In the genomic region with DNA sequence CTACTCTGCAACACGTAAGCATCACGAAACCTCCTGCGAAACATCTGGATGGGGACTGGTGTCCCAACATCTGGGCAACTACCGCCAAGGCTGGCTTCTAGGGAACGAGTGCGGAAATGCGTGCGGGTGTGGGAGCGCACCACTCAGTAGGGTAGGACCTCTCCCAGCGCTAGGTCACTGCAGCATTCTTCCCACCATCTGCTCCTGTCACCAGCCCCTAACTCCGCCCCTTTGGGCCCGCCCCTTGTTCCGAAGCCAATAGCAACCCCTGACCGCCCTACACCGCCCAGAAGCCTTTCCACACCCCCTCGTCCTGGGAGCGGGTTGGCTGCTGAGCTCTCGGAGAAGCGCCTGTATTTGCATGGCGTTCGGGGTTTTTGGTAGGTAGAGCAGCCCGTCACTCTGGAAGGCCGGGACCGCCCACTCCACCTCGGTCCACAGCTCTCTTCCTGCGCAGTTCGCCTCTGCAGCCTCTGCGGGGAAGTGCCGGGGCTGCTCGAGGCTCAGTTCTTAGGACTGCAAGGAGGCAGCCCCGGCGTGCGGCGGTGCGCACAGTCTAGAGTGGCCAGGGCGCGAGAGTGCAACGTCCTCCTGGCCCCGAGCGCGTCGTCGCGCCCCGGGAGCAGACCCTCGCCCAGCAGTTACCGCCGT, we compare ENCODE assay signal across 8 cellular contexts. TPM values are rescaled to one million over a fixed set of nuclear protein-coding genes. Genes with fewer than 3 reads are reported as not detected.
DNase-seq lines count a peak whose midpoint lies in the region; ATAC-seq and TF ChIP-seq lines count a peak whose summit lies in the region.

Gene HS3ST3B1, plus strand, starts transcription at position 454 of the 651 bp plus-strand sequence. CDS start 438 bp downstream, outside the sequence.

- H3K27ac ChIP-seq in colonic mucosa, result peak within 1 kb of the TSS; percentile 69

- H3K27me3 Mint-ChIP-seq in activated CD4-positive, alpha-beta T cell treated with anti-CD3 and anti-CD28 coated beads for 36 hours, result peaks cover 29% of the 10 kb centered on the region

- POLR2A ChIA-PET in activated CD4-positive, alpha-beta T cell treated with anti-CD3 and anti-CD28 coated beads for 36 hours (lab: Charles Lee), result interaction anchor here (0.7 to 1.1 kb wide), 8 partner anchors 8 to 1723 kb away, joined by 3 to 8 read pairs (median 4); no protein-coding TSS in a partner anchor

- peaks cover 54% of the 10 kb centered on the region for H3K4me1 Mint-ChIP-seq in activated CD4-positive, alpha-beta T cell treated with anti-CD3 and anti-CD28 coated beads for 36 hours

- intact Hi-C loops in activated CD4-positive, alpha-beta T cell treated with anti-CD3 and anti-CD28 coated beads for 36 hours (cut with DNase I, micrococcal nuclease), result loop anchor here (1.0 to 10.0 kb wide), 13 partner anchors 9 to 1283 kb away; partner anchors contain the start of genes COX10 (in 2 of the 2) and ELAC2 (in 2 of the 2)
- intact Hi-C loops in colonic mucosa (cut with DNase I), result no loop called here

- peaks cover 12% of the 10 kb centered on the region for H3K4me1 ChIP-seq in colonic mucosa

- peak within 1 kb of the TSS; percentile 81 for H3K4me3 Mint-ChIP-seq in activated CD4-positive, alpha-beta T cell treated with anti-CD3 and anti-CD28 coated beads for 36 hours

- TF ChIP-seq CTCF in colonic mucosa (IDR thresholded peaks at IDR 0.05), result no peak

- peak within 1 kb of the TSS; percentile 90 for H3K27ac Mint-ChIP-seq in activated CD4-positive, alpha-beta T cell treated with anti-CD3 and anti-CD28 coated beads for 36 hours

- in situ Hi-C loops in ACHN (cut with HindIII; ENCODE audit: low pct_ligation_motif_present, low pct_unique_long_range_greater_than_20kb, low sequenced_read_pairs), result loop anchor here (25.0 kb wide), 1 partner anchor 713 kb away; no protein-coding TSS in a partner anchor

- peak within 1 kb of the TSS; percentile 52 for H3K4me3 ChIP-seq in colonic mucosa

- H3K36me3 ChIP-seq in colonic mucosa, result no peaks in the 10 kb centered on the region

- CTCF ChIA-PET in activated CD4-positive, alpha-beta T cell treated with anti-CD3 and anti-CD28 coated beads for 36 hours (lab: Charles Lee), result interaction anchor here (0.6 to 2.8 kb wide), 15 partner anchors 16 to 706 kb away, joined by 3 to 13 read pairs (median 3); no protein-coding TSS in a partner anchor

- peak within 1 kb of the TSS; percentile 74 to 78 for H3K9ac ChIP-seq in colonic mucosa (ENCODE audit: low read depth in 2 of 2, low read length in 2 of 2)

- H3K9me3 ChIP-seq in colonic mucosa, result no peaks in the 10 kb centered on the region

- peaks cover 9% of the 10 kb centered on the region for H3K36me3 Mint-ChIP-seq in activated CD4-positive, alpha-beta T cell treated with anti-CD3 and anti-CD28 coated beads for 36 hours (ENCODE audit: low read depth)

- ATAC-seq in GM18907 (IDR thresholded peaks at IDR 0.05; ENCODE audit: unreplicated experiment) (peak; percentile 86), HG03135 (IDR thresholded peaks at IDR 0.05; ENCODE audit: unreplicated experiment) (peak; percentile 84)
- peak; percentile 92 for ATAC-seq in activated CD4-positive, alpha-beta T cell treated with anti-CD3 and anti-CD28 coated beads for 36 hours

- H3K27me3 ChIP-seq in colonic mucosa, result peaks cover 72% of the 10 kb centered on the region

- DNase-seq in ACHN (peak; percentile 100), NCI-H226 (peak; percentile 99), colonic mucosa (peak; percentile 98), kidney glomerular epithelial cell (lab: John Stamatoyannopoulos, UW) (peak; percentile 96)
- peak; percentile 100 for DNase-seq in activated CD4-positive, alpha-beta T cell treated with anti-CD3 and anti-CD28 coated beads for 36 hours
- peak; percentile 100 for DNase-seq in stimulated activated CD4-positive, alpha-beta T cell treated with anti-CD3 and anti-CD28 coated beads, Interleukin-15, amount 100 ng/mL, for 24 hours

- no peaks in the 10 kb centered on the region for H3K9me3 Mint-ChIP-seq in activated CD4-positive, alpha-beta T cell treated with anti-CD3 and anti-CD28 coated beads for 36 hours (ENCODE audit: low read depth)

RNA-seq across cellular contexts. Expression of gene HS3ST3B1, which starts in this region (rescaled TPM):
- 1 to 10 TPM; 5.0 to 5.7 TPM for total RNA-seq in activated CD4-positive, alpha-beta T cell treated with anti-CD3 and anti-CD28 coated beads for 36 hours
- 1 to 10 TPM; 1.1 TPM for total RNA-seq in colonic mucosa

Comparison
In these comparisons a context has a peak if more than half of its experiments do, and no peak if none do; other contexts are left out.
1. Peak in every context shown above with its lines: DNase-seq, ATAC-seq, H3K4me3 ChIP-seq and H3K27ac ChIP-seq.